Comparison of ENCODE assay signal across 34 cellular contexts in the genomic region with DNA sequence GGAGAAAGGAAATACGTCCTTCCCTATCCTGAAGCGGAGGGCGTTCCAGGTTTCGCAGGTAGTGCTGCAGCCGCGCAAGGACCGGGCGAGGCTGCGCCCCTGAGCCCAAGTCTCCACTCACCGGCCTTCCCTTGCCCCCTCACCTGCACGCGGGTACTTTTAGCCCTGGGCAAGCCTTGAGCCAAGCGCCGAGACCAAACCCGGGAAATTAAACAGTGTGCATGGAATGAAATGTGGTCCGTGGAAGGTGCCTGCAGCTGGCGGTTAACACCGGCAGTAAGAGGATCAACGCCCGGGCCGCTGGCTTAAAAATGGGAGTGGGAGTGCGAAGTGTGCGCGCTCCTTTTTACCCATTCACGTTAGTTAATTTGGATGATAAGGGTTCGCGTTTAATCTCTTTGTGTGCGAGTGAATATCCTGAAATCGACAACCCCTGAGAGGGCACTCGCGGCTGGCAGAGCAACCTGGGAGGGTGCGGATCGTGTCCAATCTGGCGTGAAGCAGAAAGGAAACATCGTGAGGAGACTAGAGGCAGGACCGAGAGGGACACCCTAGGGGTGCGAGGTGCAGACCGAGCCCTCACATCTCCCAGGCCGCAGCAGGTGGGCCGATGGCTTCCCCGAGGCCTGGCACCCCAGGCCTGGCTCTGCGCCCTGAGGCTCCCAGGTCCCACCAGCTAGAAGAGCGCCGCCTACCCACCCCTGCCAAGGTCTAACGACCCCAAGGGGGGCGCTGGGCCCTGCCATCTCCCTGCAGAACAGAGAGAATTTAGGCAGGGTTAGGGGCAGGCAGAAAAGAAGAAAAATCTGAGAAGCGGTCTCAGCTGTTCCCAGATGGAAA. TPM values are rescaled to one million over a fixed set of nuclear protein-coding genes. Genes with fewer than 3 reads are reported as not detected.
A peak's percentile ranks its signal among the peaks of the same experiment; 100 is the strongest.
DNase-seq lines count a peak whose midpoint lies in the region; ATAC-seq, FAIRE-seq and TF ChIP-seq lines count a peak whose summit lies in the region.
"Had no signal": no experiment of that assay in that cellular context is flagged by ENCODE, and none has a peak within 500 bp of the region (broad histone marks: within the 10 kb centered on the region; RNA-seq: fewer than 3 reads in every experiment).

No MANE protein-coding gene starts in this region.

- H2AFZ ChIP-seq in H1 (ENCODE audit: low read length), result peak overlapping the region; percentile 6; the same call in 1 of the 2 replicates
- H2AFZ ChIP-seq: parathyroid adenoma had no signal

- H3K36me3 ChIP-seq in left ventricle myocardium inferior (no peaks in the 10 kb centered on the region), H1 (ENCODE audit: control insufficient read depth in 2 of 4, insufficient read depth in 4 of 4, low read length in 3 of 4) (no peaks in the 10 kb centered on the region; a peak in 1 of 8 replicates), mesendoderm (ENCODE audit: control insufficient read depth, insufficient read depth, low read length) (no peaks in the 10 kb centered on the region)
- H3K36me3 ChIP-seq: Peyer's patch, tibial nerve had no signal

- CTCF ChIA-PET in H1 (lab: Charles Lee; ENCODE audit: partially characterized antibody), result interaction anchor here (0.6 to 4.2 kb wide), 8 partner anchors 9 to 152 kb away, joined by 3 to 23 read pairs (median 4); no protein-coding TSS in a partner anchor
- CTCF ChIA-PET in activated CD4-positive, alpha-beta T cell treated with anti-CD3 and anti-CD28 coated beads for 36 hours (lab: Charles Lee), result interaction anchor here (1.7 kb wide), 1 partner anchor 67 kb away, joined by 5 read pairs; no protein-coding TSS in a partner anchor

- H3K18ac ChIP-seq in H1 (ENCODE audit: extremely low read depth, low read length) (peak overlapping the region; percentile 86), mesendoderm (ENCODE audit: low read length) (no peak overlapping the region)

- H2BK15ac ChIP-seq in H1 (ENCODE audit: low read length) (peak overlapping the region; percentile 61; the same call in 1 of the 2 replicates), mesendoderm (replicated peaks; ENCODE audit: low read depth) (no peak overlapping the region)

- ATAC-seq in Right ventricle myocardium superior (ENCODE audit: poor library complexity), result no peak
- no peak for ATAC-seq in activated CD4-positive, alpha-beta T cell treated with anti-CD3 and anti-CD28 coated beads for 36 hours
- ATAC-seq: effector memory CD8-positive, alpha-beta T cell; HCT116; naive thymus-derived CD8-positive, alpha-beta T cell; right cardiac atrium had no signal

- H3K9me3 Mint-ChIP-seq in type B pancreatic cell, result no peaks in the 10 kb centered on the region
- no peaks in the 10 kb centered on the region for H3K9me3 Mint-ChIP-seq in activated CD4-positive, alpha-beta T cell treated with anti-CD3 and anti-CD28 coated beads for 36 hours (ENCODE audit: low read depth)
- H3K9me3 Mint-ChIP-seq: CD4-positive, alpha-beta T cell; central memory CD8-positive, alpha-beta T cell; effector memory CD8-positive, alpha-beta T cell; naive thymus-derived CD8-positive, alpha-beta T cell; T-helper 2 cell treated with Interferon-gamma antibody and Interleukin-4, amounts not matched to agents 5 μg/mL and 100 μg/mL, for 36 hours had no signal

- H3K9me3 ChIP-seq in left ventricle myocardium inferior (replicated peaks) (no peaks in the 10 kb centered on the region), H1 (ENCODE audit: insufficient read depth in 2 of 2, low read depth in 1 of 2, low read length in 1 of 2) (no peaks in the 10 kb centered on the region; a peak in 1 of 4 replicates)
- H3K9me3 ChIP-seq: Peyer's patch, tibial nerve had no signal

- H2AK5ac ChIP-seq in H1 (ENCODE audit: low read depth, low read length) (no peak overlapping the region), mesendoderm (ENCODE audit: low read length) (no peak overlapping the region)

- peaks cover 12% of the 10 kb centered on the region for H3K4me1 Mint-ChIP-seq in type B pancreatic cell (ENCODE audit: unreplicated experiment)
- H3K4me1 Mint-ChIP-seq in activated CD4-positive, alpha-beta T cell treated with anti-CD3 and anti-CD28 coated beads for 36 hours, result peaks cover 12% of the 10 kb centered on the region

- H3K23me2 ChIP-seq in H1 (ENCODE audit: low read depth, low read length), result peaks cover 21% of the 10 kb centered on the region; the same call in 1 of the 2 replicates

- H3K79me1 ChIP-seq in H1 (ENCODE audit: low read depth, low read length), result no peaks in the 10 kb centered on the region
- no peaks in the 10 kb centered on the region for H3K79me1 ChIP-seq in mesendoderm (ENCODE audit: low read length)

- H3K36me3 Mint-ChIP-seq in type B pancreatic cell, result no peaks in the 10 kb centered on the region
- no peaks in the 10 kb centered on the region for H3K36me3 Mint-ChIP-seq in activated CD4-positive, alpha-beta T cell treated with anti-CD3 and anti-CD28 coated beads for 36 hours (ENCODE audit: low read depth)
- H3K36me3 Mint-ChIP-seq: naive thymus-derived CD8-positive, alpha-beta T cell had no signal

- no peak overlapping the region for H3K27ac Mint-ChIP-seq in type B pancreatic cell
- no peak overlapping the region for H3K27ac Mint-ChIP-seq in activated CD4-positive, alpha-beta T cell treated with anti-CD3 and anti-CD28 coated beads for 36 hours
- H3K27ac Mint-ChIP-seq: CD4-positive, alpha-beta T cell; effector memory CD8-positive, alpha-beta T cell; naive thymus-derived CD8-positive, alpha-beta T cell; T-helper 2 cell treated with Interferon-gamma antibody and Interleukin-4, amounts not matched to agents 5 μg/mL and 100 μg/mL, for 36 hours had no signal

- no peak for TF ChIP-seq POLR2A in H1 (IDR thresholded peaks at IDR 0.05; ENCODE audit: control extremely low read depth in 1 of 2, low read depth in 2 of 2, low read length in 2 of 2)

- no peak overlapping the region; the same call in 1 of the 2 replicates for H2BK12ac ChIP-seq in H1 (ENCODE audit: low read depth, low read length)

- peak overlapping the region; percentile 74 to 92 for H3K4me2 ChIP-seq in H1 (ENCODE audit: insufficient read depth in 1 of 2, low read depth in 2 of 2, low read length in 2 of 2)
- peak overlapping the region; percentile 46 for H3K4me2 ChIP-seq in mesendoderm (ENCODE audit: low read length)

- H3K23ac ChIP-seq in H1 (ENCODE audit: insufficient read length) (no peak overlapping the region), mesendoderm (ENCODE audit: low read length) (peak overlapping the region; percentile 51)

- no peak for TF ChIP-seq EP300 in H1 (IDR thresholded peaks at IDR 0.05; ENCODE audit: borderline replicate concordance in 1 of 2, low read depth in 2 of 2, low read length in 2 of 2)

- H3K27me3 ChIP-seq in left ventricle myocardium inferior (ENCODE audit: low read depth) (peaks cover 100% of the 10 kb centered on the region), H1 (replicated peaks in 1 of 4; ENCODE audit: control insufficient read depth in 3 of 4, extremely low read depth in 1 of 4, insufficient read depth in 3 of 4, low read length in 3 of 4) (peaks cover 83 to 98% (median 94%) of the 10 kb centered on the region in 4 experiments), mesendoderm (ENCODE audit: insufficient read depth, low read length, poor library complexity) (peaks cover 75% of the 10 kb centered on the region)

- H3K4me3 Mint-ChIP-seq in type B pancreatic cell, result peak overlapping the region; percentile 34
- no peak overlapping the region for H3K4me3 Mint-ChIP-seq in activated CD4-positive, alpha-beta T cell treated with anti-CD3 and anti-CD28 coated beads for 36 hours
- H3K4me3 Mint-ChIP-seq: CD4-positive, alpha-beta T cell; central memory CD8-positive, alpha-beta T cell; effector memory CD8-positive, alpha-beta T cell; T-helper 2 cell treated with Interferon-gamma antibody and Interleukin-4, amounts not matched to agents 5 μg/mL and 100 μg/mL, for 36 hours had no signal

- no peak overlapping the region for H3K14ac ChIP-seq in H1 (ENCODE audit: insufficient read length)

- TF ChIP-seq RAD21 in H1 (IDR thresholded peaks at IDR 0.05 in 1 of 2, conservative IDR thresholded peaks at IDR 0.05 in 1 of 2; ENCODE audit: low read depth in 2 of 2, low read length in 2 of 2), result no peak

- peaks cover 99% of the 10 kb centered on the region for H3K27me3 Mint-ChIP-seq in type B pancreatic cell
- peaks cover 68% of the 10 kb centered on the region for H3K27me3 Mint-ChIP-seq in activated CD4-positive, alpha-beta T cell treated with anti-CD3 and anti-CD28 coated beads for 36 hours

- DNase-seq in left ventricle myocardium inferior, result no peak
- DNase-seq in Right ventricle myocardium superior, result no peak
- peak in 1 of 2 experiments; percentile 66 for DNase-seq in H1 (ENCODE audit: low read depth in 1 of 2, low spot score in 2 of 2)
- peak; percentile 35 for DNase-seq in mesendoderm
- peak; percentile 62 for DNase-seq in type B pancreatic cell (ENCODE audit: extremely low spot score, unreplicated experiment)
- DNase-seq in HK-2 (ENCODE audit: unreplicated experiment), result no peak
- no peak for DNase-seq in NCI-H2227 (lab: John Stamatoyannopoulos, UW; ENCODE audit: unreplicated experiment)
- DNase-seq in activated CD4-positive, alpha-beta T cell treated with anti-CD3 and anti-CD28 coated beads for 36 hours, result no peak
- DNase-seq: activated CD4-positive, alpha-beta T cell treated with anti-CD3 and anti-CD28 coated beads for 48 hours; activated T-cell treated with anti-CD3 and anti-CD28 coated beads, Interleukin-2, amount 50 U/mL, for 48 hours; CD4-positive, alpha-beta T cell; effector memory CD8-positive, alpha-beta T cell; Kasumi-1; naive thymus-derived CD8-positive, alpha-beta T cell; NCI-H2029; NCI-H2227 treated with DMSO at 0.1 percent for 48 hours; NCI-H69; Peyer's patch; right cardiac atrium; SHP77 treated with DMSO at 0.1 percent for 48 hours; stimulated activated CD4-positive, alpha-beta T cell treated with anti-CD3 and anti-CD28 coated beads, Interleukin-4, amount 100 ng/mL, for 24 hours had no signal

- intact Hi-C loops in left ventricle myocardium inferior (cut with micrococcal nuclease) (no loop called here), Right ventricle myocardium superior (cut with DNase I) (no loop called here)
- intact Hi-C loops in activated CD4-positive, alpha-beta T cell treated with anti-CD3 and anti-CD28 coated beads for 36 hours (cut with DNase I, micrococcal nuclease), result loop anchor here in 1 of 2 experiments (5.0 kb wide), 3 partner anchors 111 to 1706 kb away; a partner anchor contains a TSS

- peaks cover 52% of the 10 kb centered on the region for H3K4me1 ChIP-seq in left ventricle myocardium inferior
- H3K4me1 ChIP-seq in H1 (replicated peaks in 1 of 4; ENCODE audit: control insufficient read depth in 3 of 4, insufficient read depth in 4 of 4, low read length in 3 of 4), result peaks cover 0 to 56% (median 32%) of the 10 kb centered on the region in 4 experiments; a peak in 6 of 7 replicates
- peaks cover 2% of the 10 kb centered on the region for H3K4me1 ChIP-seq in mesendoderm (ENCODE audit: control insufficient read depth, low read depth, low read length)
- H3K4me1 ChIP-seq: parathyroid adenoma had no signal

- H3K27ac ChIP-seq in left ventricle myocardium inferior (replicated peaks) (no peak overlapping the region), H1 (ENCODE audit: low read depth, low read length) (no peak overlapping the region), mesendoderm (ENCODE audit: low read depth, low read length) (no peak overlapping the region)
- H3K27ac ChIP-seq: parathyroid adenoma, Peyer's patch, tibial nerve had no signal

- H4K20me1 ChIP-seq in H1 (replicated peaks in 1 of 2; ENCODE audit: control insufficient read depth in 1 of 2, insufficient read depth in 2 of 2, low read length in 2 of 2), result peaks cover 9 to 16% of the 10 kb centered on the region in 2 experiments

- H4K91ac ChIP-seq in H1 (replicated peaks; ENCODE audit: insufficient read length, low read length), result no peak overlapping the region

- WGBS in H1 (ENCODE audit: extremely low coverage in 1 of 2, insufficient coverage in 1 of 2, insufficient read length in 1 of 2, insufficient replicate concordance in 2 of 2, low coverage in 1 of 2, low lambda C conversion rate in 2 of 2, missing lambda C conversion rate in 1 of 2), 2 experiments, result 4% methylated on average over 47 of the region's 47 CpGs; no CpG with 5 or more reads in 1 of the 2 experiments
- no CpG with 5 or more reads among the region's 47 CpGs for WGBS in mesendoderm (ENCODE audit: extremely low coverage, insufficient coverage, low lambda C conversion rate)

- no peak for FAIRE-seq in H1 (lab: Jason Lieb, UNC)
- FAIRE-seq: D721Med, GM18507 had no signal

- peak overlapping the region; percentile 29 for H3K4me3 ChIP-seq in left ventricle myocardium inferior
- H3K4me3 ChIP-seq in H1 (ENCODE audit: extremely low read depth in 1 of 4, insufficient read depth in 2 of 4, low read depth in 3 of 4, low read length in 4 of 4), result peak overlapping the region; percentile 14 to 53 (median 30); a peak in 7 of 8 replicates
- H3K4me3 ChIP-seq in mesendoderm (ENCODE audit: low read length), result no peak overlapping the region
- H3K4me3 ChIP-seq: lung, Peyer's patch, tibial nerve had no signal

- no peak overlapping the region for H2BK5ac ChIP-seq in H1 (ENCODE audit: low read depth, low read length)
- no peak overlapping the region for H2BK5ac ChIP-seq in mesendoderm (ENCODE audit: low read length)

- peak overlapping the region; percentile 22; the same call in 1 of the 2 replicates for H4K8ac ChIP-seq in H1 (ENCODE audit: extremely low read depth, insufficient read depth, low read length)
- H4K8ac ChIP-seq in mesendoderm (ENCODE audit: low read depth, low read length), result no peak overlapping the region

- TF ChIP-seq CTCF in left ventricle myocardium inferior (IDR thresholded peaks at IDR 0.05; ENCODE audit: borderline replicate concordance), result no peak
- no peak for TF ChIP-seq CTCF in H1 (IDR thresholded peaks at IDR 0.05; ENCODE audit: control extremely low read depth in 1 of 3, insufficient read depth in 1 of 3, low read depth in 1 of 3, low read length in 3 of 3)
- TF ChIP-seq CTCF in type B pancreatic cell (conservative IDR thresholded peaks at IDR 0.05), result no peak

- H3K79me2 ChIP-seq in H1 (ENCODE audit: control insufficient read depth in 1 of 2, insufficient read depth in 2 of 2, low read length in 2 of 2) (no peaks in the 10 kb centered on the region), mesendoderm (ENCODE audit: control insufficient read depth, insufficient read depth, low read length) (no peaks in the 10 kb centered on the region)
- H3K79me2 ChIP-seq: parathyroid adenoma had no signal

- 0 out of 2 replicates have a peak overlapping the region, but pooled peaks have one; percentile 35 for H2BK20ac ChIP-seq in H1 (ENCODE audit: low read length)

- H3K56ac ChIP-seq in H1 (replicated peaks; ENCODE audit: insufficient read length, low read depth, low read length), result no peak overlapping the region
- peak overlapping the region; percentile 22 for H3K56ac ChIP-seq in mesendoderm (ENCODE audit: low read length)

- no peak overlapping the region for H3K4ac ChIP-seq in H1 (replicated peaks; ENCODE audit: insufficient read length, low read depth, low read length)
- H3K4ac ChIP-seq in mesendoderm (ENCODE audit: low read depth, low read length), result no peak overlapping the region

- H2BK120ac ChIP-seq in H1 (replicated peaks; ENCODE audit: low read depth, low read length) (no peak overlapping the region), mesendoderm (ENCODE audit: low read depth, low read length) (no peak overlapping the region)

- POLR2A ChIA-PET in H1 (lab: Charles Lee; ENCODE audit: partially characterized antibody), result no interaction called here
- POLR2A ChIA-PET in activated CD4-positive, alpha-beta T cell treated with anti-CD3 and anti-CD28 coated beads for 36 hours (lab: Charles Lee), result no interaction called here

- H3K9ac ChIP-seq in H1 (replicated peaks in 1 of 4; ENCODE audit: extremely low read depth in 1 of 4, low read depth in 3 of 4, low read length in 3 of 4) (no peak overlapping the region), mesendoderm (ENCODE audit: low read length) (no peak overlapping the region)
- H3K9ac ChIP-seq: parathyroid adenoma had no signal

- no peak overlapping the region for H4K5ac ChIP-seq in H1 (ENCODE audit: insufficient read length, low read depth, low read length)
- H4K5ac ChIP-seq in mesendoderm (ENCODE audit: low read length), result no peak overlapping the region

RNA-seq across cellular contexts. Expression of a gene that starts 2.0 kb away (rescaled TPM):
- not detected for total RNA-seq in left ventricle myocardium inferior
- not detected for total RNA-seq in Right ventricle myocardium superior
- 0.35 TPM in 1 of 2 replicates, not detected in the other for total RNA-seq in H1 (2021; fragmentation: NEBNext Ultra II Directional; extraction: Animal tissue kit (Norgen Biotek cat#: 25700))
- 0.28 and 0.32 TPM in 2 replicates for polyA plus RNA-seq in H1 (2011; rRNA removed)
- polyA plus RNA-seq in H1 (2011; cell fraction: cytosol; rRNA removed), result 0.22 TPM
- polyA plus RNA-seq in H1 (2011; cell fraction: nucleus; rRNA removed), result 0.17 TPM
- polyA plus RNA-seq in H1 (2012, experiment 1 of 2), result not detected in 4 replicates
- polyA plus RNA-seq in H1 (2012, experiment 2 of 2), result not detected
- polyA plus RNA-seq in H1 (2013, experiment 1 of 2), result 0.08 TPM
- polyA plus RNA-seq in H1 (2013, experiment 2 of 2), result 0.09 TPM
- polyA minus RNA-seq in H1 (2011; rRNA and poly(A)+ RNA removed), result not detected in 2 replicates
- polyA minus RNA-seq in H1 (2011; cell fraction: cytosol; rRNA and poly(A)+ RNA removed), result not detected
- not detected for polyA minus RNA-seq in H1 (2011; cell fraction: nucleus; rRNA and poly(A)+ RNA removed)
- polyA plus RNA-seq in mesendoderm (2013, experiment 1 of 2), result not detected
- polyA plus RNA-seq in mesendoderm (2013, experiment 2 of 2), result not detected
- 0.36 TPM in 1 of 2 replicates, not detected in the other for total RNA-seq in type B pancreatic cell (ENCODE audit: low replicate concordance)
- not detected for total RNA-seq in activated CD4-positive, alpha-beta T cell treated with anti-CD3 and anti-CD28 coated beads for 36 hours
- total RNA-seq: CD4-positive, alpha-beta T cell; Daoy; fibroblast of villous mesenchyme; mononuclear cell; naive thymus-derived CD8-positive, alpha-beta T cell; Peyer's patch; right cardiac atrium; tibial nerve had no signal
- polyA plus RNA-seq: adipose tissue; esophagus; naive thymus-derived CD8-positive, alpha-beta T cell; right cardiac atrium had no signal

Comparison
In these comparisons a context has a peak if more than half of its experiments do, and no peak if none do; other contexts are left out.
1. DNase-seq: peak in mesendoderm (single experiment) and type B pancreatic cell (single experiment); none in left ventricle myocardium inferior (single experiment), Right ventricle myocardium superior (single experiment), HK-2 (single experiment), NCI-H2227 (single experiment) and activated CD4-positive, alpha-beta T cell treated with anti-CD3 and anti-CD28 coated beads for 36 hours (single experiment).